In the genomic region with DNA sequence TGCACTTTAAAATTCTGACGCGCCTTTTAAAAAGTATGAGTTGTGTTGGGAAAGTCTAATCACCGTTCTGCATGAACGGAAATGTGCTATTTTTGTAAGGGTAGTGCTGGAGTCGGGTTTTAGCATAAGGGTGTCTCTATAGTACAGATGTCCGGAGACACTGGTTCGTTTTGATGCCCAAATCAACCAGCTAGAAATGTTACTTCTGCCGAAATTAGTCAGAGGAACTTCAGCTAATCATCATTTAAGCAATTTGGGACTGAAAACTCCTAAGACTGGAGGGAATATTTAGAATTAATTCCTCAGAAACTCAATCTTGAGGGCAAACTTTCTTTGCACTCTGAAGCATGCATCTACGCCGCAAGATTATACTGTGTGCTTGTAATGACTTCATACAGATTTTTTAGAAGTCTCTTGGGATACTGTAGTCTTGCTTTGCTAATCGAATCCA, we compare ENCODE assay signal across 17 cellular contexts.
A peak's percentile ranks its signal among the peaks of the same experiment; 100 is the strongest.
DNase-seq lines count a peak whose midpoint lies in the region; ATAC-seq and TF ChIP-seq lines count a peak whose summit lies in the region.
"Had no signal": no experiment of that assay in that cellular context is flagged by ENCODE, and none has a peak within 500 bp of the region (broad histone marks: within the 10 kb centered on the region; RNA-seq: fewer than 3 reads in every experiment).

No MANE protein-coding gene starts in this region.

- no peaks in the 10 kb centered on the region for H3K36me3 Mint-ChIP-seq in activated CD4-positive, alpha-beta T cell treated with anti-CD3 and anti-CD28 coated beads, Interleukin-2, amount 10 ng/mL, durations not matched to agents 7 days and 5 days (ENCODE audit: low read depth)
- H3K36me3 Mint-ChIP-seq: activated naive CD4-positive, alpha-beta T cell treated with anti-CD3 and anti-CD28 coated beads, Interleukin-2, amount 50 U/mL, for 72 hours; natural killer cell treated with Interleukin-12 subunit alpha and Interleukin-12 subunit beta and Interleukin-15 and Interleukin-18, amount 100 ng/mL, for 72 hours had no signal

- no peaks in the 10 kb centered on the region for H3K9me3 Mint-ChIP-seq in activated CD4-positive, alpha-beta T cell treated with anti-CD3 and anti-CD28 coated beads, Interleukin-2, amount 10 ng/mL, durations not matched to agents 7 days and 5 days
- H3K9me3 Mint-ChIP-seq: dendritic cell treated with granulocyte-macrophage colony-stimulating factor and Interleukin-4, amounts not matched to agents 40 ng/mL and 50 ng/mL, for 4 days had no signal

- peaks cover 14% of the 10 kb centered on the region for H3K4me1 ChIP-seq in left ventricle myocardium inferior
- peaks cover 0 to 13% (median 2%) of the 10 kb centered on the region in 4 donors for H3K4me1 ChIP-seq in tibial artery

- peak overlapping the region; percentile 41 for H3K27ac ChIP-seq in left ventricle myocardium inferior (replicated peaks)
- no peak overlapping the region for H3K27ac ChIP-seq in coronary artery
- H3K27ac ChIP-seq in tibial artery = no peak overlapping the region
- H3K27ac ChIP-seq: KMS-11, WERI-Rb-1 had no signal

- H3K4me3 ChIP-seq in left ventricle myocardium inferior (peak overlapping the region; percentile 55), coronary artery (peak overlapping the region; percentile 56), tibial artery (peak overlapping the region; percentile 27 to 42)

- H3K4me3 Mint-ChIP-seq in activated CD4-positive, alpha-beta T cell treated with anti-CD3 and anti-CD28 coated beads, Interleukin-2, amount 10 ng/mL, durations not matched to agents 7 days and 5 days = no peak overlapping the region
- H3K4me3 Mint-ChIP-seq: dendritic cell treated with granulocyte-macrophage colony-stimulating factor and Interleukin-4, amounts not matched to agents 40 ng/mL and 50 ng/mL, for 4 days; natural killer cell treated with Interleukin-12 subunit alpha and Interleukin-12 subunit beta and Interleukin-15 and Interleukin-18, amount 100 ng/mL, for 72 hours had no signal

- TF ChIP-seq CTCF in left ventricle myocardium inferior (IDR thresholded peaks at IDR 0.05; ENCODE audit: borderline replicate concordance) (no peak), coronary artery (IDR thresholded peaks at IDR 0.05) (no peak), tibial artery (IDR thresholded peaks at IDR 0.05) (no peak)

- no peaks in the 10 kb centered on the region for H3K4me1 Mint-ChIP-seq in activated CD4-positive, alpha-beta T cell treated with anti-CD3 and anti-CD28 coated beads, Interleukin-2, amount 10 ng/mL, durations not matched to agents 7 days and 5 days

- CTCF ChIA-PET in activated CD4-positive, alpha-beta T cell treated with anti-CD3 and anti-CD28 coated beads, Interleukin-2, amount 10 ng/mL, durations not matched to agents 7 days and 5 days (lab: Charles Lee) = interaction anchor here (0.6 kb wide), 1 partner anchor 11 kb away, joined by 3 read pairs; no protein-coding TSS in a partner anchor

- no peak for ATAC-seq in Right ventricle myocardium superior (ENCODE audit: poor library complexity)
- ATAC-seq: activated naive CD4-positive, alpha-beta T cell treated with anti-CD3 and anti-CD28 coated beads, Interleukin-2, amount 50 U/mL, for 72 hours; natural killer cell treated with Interleukin-12 subunit alpha and Interleukin-12 subunit beta and Interleukin-15 and Interleukin-18, amount 100 ng/mL, for 72 hours had no signal

- no peaks in the 10 kb centered on the region for H3K27me3 Mint-ChIP-seq in activated CD4-positive, alpha-beta T cell treated with anti-CD3 and anti-CD28 coated beads, Interleukin-2, amount 10 ng/mL, durations not matched to agents 7 days and 5 days
- H3K27me3 Mint-ChIP-seq: dendritic cell treated with granulocyte-macrophage colony-stimulating factor and Interleukin-4, amounts not matched to agents 40 ng/mL and 50 ng/mL, for 4 days had no signal

- H3K9me3 ChIP-seq in left ventricle myocardium inferior (replicated peaks) = no peaks in the 10 kb centered on the region
- no peaks in the 10 kb centered on the region for H3K9me3 ChIP-seq in tibial artery

- intact Hi-C loops in left ventricle myocardium inferior (cut with micrococcal nuclease) = no loop called here
- intact Hi-C loops in Right ventricle myocardium superior (cut with DNase I) = loop anchor here (10.0 kb wide), 1 partner anchor 624 kb away; no protein-coding TSS in a partner anchor
- intact Hi-C loops in tibial artery (cut with DNase I; ENCODE audit: low total_unique reads) = no loop called here

- H3K36me3 ChIP-seq in left ventricle myocardium inferior (no peaks in the 10 kb centered on the region), tibial artery (no peaks in the 10 kb centered on the region)
- H3K36me3 ChIP-seq: WERI-Rb-1 had no signal

- DNase-seq in left ventricle myocardium inferior (no peak), Right ventricle myocardium superior (no peak), coronary artery (ENCODE audit: low spot score) (no peak), myocyte (ENCODE audit: low read depth) (peak; percentile 9), tibial artery (no peak), 8988T (no peak), T1000 (lab: John Stamatoyannopoulos, UW) (no peak)
- no peak for DNase-seq in activated CD4-positive, alpha-beta T cell treated with anti-CD3 and anti-CD28 coated beads, Interleukin-2, amount 10 ng/mL, durations not matched to agents 7 days and 5 days
- DNase-seq: activated CD8-positive, alpha-beta memory T cell treated with anti-CD3 and anti-CD28 coated beads, Interleukin-2, amount 50 U/mL, for 48 hours; DMS 273 treated with DMSO at 0.1 percent for 48 hours; kidney; NCI-H2081 treated with DMSO at 0.1 percent for 48 hours had no signal

- POLR2A ChIA-PET in activated CD4-positive, alpha-beta T cell treated with anti-CD3 and anti-CD28 coated beads, Interleukin-2, amount 10 ng/mL, durations not matched to agents 7 days and 5 days (lab: Charles Lee) = no interaction called here

- no peak overlapping the region for H3K27ac Mint-ChIP-seq in activated CD4-positive, alpha-beta T cell treated with anti-CD3 and anti-CD28 coated beads, Interleukin-2, amount 10 ng/mL, durations not matched to agents 7 days and 5 days
- H3K27ac Mint-ChIP-seq: activated naive CD4-positive, alpha-beta T cell treated with anti-CD3 and anti-CD28 coated beads, Interleukin-2, amount 50 U/mL, for 72 hours; dendritic cell treated with granulocyte-macrophage colony-stimulating factor and Interleukin-4, amounts not matched to agents 40 ng/mL and 50 ng/mL, for 4 days; natural killer cell treated with Interleukin-12 subunit alpha and Interleukin-12 subunit beta and Interleukin-15 and Interleukin-18, amount 100 ng/mL, for 72 hours had no signal

- H3K27me3 ChIP-seq in left ventricle myocardium inferior (ENCODE audit: low read depth) (no peaks in the 10 kb centered on the region), tibial artery (no peaks in the 10 kb centered on the region)
